In genomic region chr2:10844083-10844482, GRCh38 we compare ENCODE assay signal across 8 cellular contexts. TPM values are rescaled to one million over a fixed set of nuclear protein-coding genes. Genes with fewer than 3 reads are reported as not detected.
DNase-seq lines count a peak whose midpoint lies in the region; ATAC-seq and TF ChIP-seq lines count a peak whose summit lies in the region.

No MANE protein-coding gene starts in this region.

- peak; percentile 58 for ATAC-seq in omental fat pad (ENCODE audit: low FRiP score)
- no peak for ATAC-seq in GM18873 (IDR thresholded peaks at IDR 0.05; ENCODE audit: low FRiP score, unreplicated experiment)
- no peak for ATAC-seq in HG02885 (IDR thresholded peaks at IDR 0.05; ENCODE audit: poor library complexity, unreplicated experiment)
- ATAC-seq in activated CD8-positive, alpha-beta T cell treated with anti-CD3 and anti-CD28 coated beads for 36 hours, result no peak

- intact Hi-C loops in activated CD8-positive, alpha-beta T cell treated with anti-CD3 and anti-CD28 coated beads for 36 hours (cut with micrococcal nuclease), result no loop called here

- H3K4me1 Mint-ChIP-seq in activated CD8-positive, alpha-beta T cell treated with anti-CD3 and anti-CD28 coated beads for 36 hours (ENCODE audit: low read depth), result no peaks in the 10 kb centered on the region

- DNase-seq in GM04504 (ENCODE audit: low read depth) (peak; percentile 14), SHP77 treated with DMSO at 0.1 percent for 48 hours (lab: John Stamatoyannopoulos, UW) (peak; percentile 67), foreskin melanocyte (peak; percentile 82), omental fat pad (ENCODE audit: low spot score) (no peak)
- DNase-seq in activated CD8-positive, alpha-beta memory T cell treated with anti-CD3 and anti-CD28 coated beads for 24 hours, result no peak
- no peak for DNase-seq in activated CD8-positive, alpha-beta T cell treated with anti-CD3 and anti-CD28 coated beads for 36 hours

- CTCF ChIA-PET in activated CD8-positive, alpha-beta T cell treated with anti-CD3 and anti-CD28 coated beads for 36 hours (lab: Charles Lee), result interaction anchor here (1.1 kb wide), 1 partner anchor 9 kb away, joined by 4 read pairs; no protein-coding TSS in a partner anchor

- POLR2A ChIA-PET in activated CD8-positive, alpha-beta T cell treated with anti-CD3 and anti-CD28 coated beads for 36 hours (lab: Charles Lee), result no interaction called here

- H3K36me3 Mint-ChIP-seq in activated CD8-positive, alpha-beta T cell treated with anti-CD3 and anti-CD28 coated beads for 36 hours (ENCODE audit: low read depth), result peaks cover 5% of the 10 kb centered on the region

- no peak for TF ChIP-seq CTCF in omental fat pad (IDR thresholded peaks at IDR 0.05)
- TF ChIP-seq CTCF in activated CD8-positive, alpha-beta T cell treated with anti-CD3 and anti-CD28 coated beads for 36 hours (IDR thresholded peaks at IDR 0.05), result no peak

- peaks cover 9% of the 10 kb centered on the region for H3K27me3 Mint-ChIP-seq in activated CD8-positive, alpha-beta T cell treated with anti-CD3 and anti-CD28 coated beads for 36 hours

- H3K27ac Mint-ChIP-seq in activated CD8-positive, alpha-beta T cell treated with anti-CD3 and anti-CD28 coated beads for 36 hours, result no peak overlapping the region

- no peak overlapping the region for H3K4me3 Mint-ChIP-seq in activated CD8-positive, alpha-beta T cell treated with anti-CD3 and anti-CD28 coated beads for 36 hours

- peaks cover 24% of the 10 kb centered on the region for H3K9me3 Mint-ChIP-seq in activated CD8-positive, alpha-beta T cell treated with anti-CD3 and anti-CD28 coated beads for 36 hours

RNA-seq across cellular contexts. Expression of gene PDIA6, which starts 31.5 kb away (rescaled TPM):
- total RNA-seq in omental fat pad, result 100 to 1,000 TPM in 2 of 4 donors, 10 to 100 TPM in 2; 86.9 to 146 (median 114) TPM
- 100 to 1,000 TPM; 146 to 150 TPM for total RNA-seq in activated CD8-positive, alpha-beta T cell treated with anti-CD3 and anti-CD28 coated beads for 36 hours

Comparison
In these comparisons a context has a peak if more than half of its experiments do, and no peak if none do; other contexts are left out.
1. DNase-seq: peak in GM04504 (single experiment), SHP77 treated with DMSO at 0.1 percent for 48 hours (single experiment) and foreskin melanocyte (single experiment); none in omental fat pad (single experiment), activated CD8-positive, alpha-beta memory T cell treated with anti-CD3 and anti-CD28 coated beads for 24 hours (single experiment) and activated CD8-positive, alpha-beta T cell treated with anti-CD3 and anti-CD28 coated beads for 36 hours (single experiment).